ENCODE assay signal across 8 cellular contexts in the genomic region with DNA sequence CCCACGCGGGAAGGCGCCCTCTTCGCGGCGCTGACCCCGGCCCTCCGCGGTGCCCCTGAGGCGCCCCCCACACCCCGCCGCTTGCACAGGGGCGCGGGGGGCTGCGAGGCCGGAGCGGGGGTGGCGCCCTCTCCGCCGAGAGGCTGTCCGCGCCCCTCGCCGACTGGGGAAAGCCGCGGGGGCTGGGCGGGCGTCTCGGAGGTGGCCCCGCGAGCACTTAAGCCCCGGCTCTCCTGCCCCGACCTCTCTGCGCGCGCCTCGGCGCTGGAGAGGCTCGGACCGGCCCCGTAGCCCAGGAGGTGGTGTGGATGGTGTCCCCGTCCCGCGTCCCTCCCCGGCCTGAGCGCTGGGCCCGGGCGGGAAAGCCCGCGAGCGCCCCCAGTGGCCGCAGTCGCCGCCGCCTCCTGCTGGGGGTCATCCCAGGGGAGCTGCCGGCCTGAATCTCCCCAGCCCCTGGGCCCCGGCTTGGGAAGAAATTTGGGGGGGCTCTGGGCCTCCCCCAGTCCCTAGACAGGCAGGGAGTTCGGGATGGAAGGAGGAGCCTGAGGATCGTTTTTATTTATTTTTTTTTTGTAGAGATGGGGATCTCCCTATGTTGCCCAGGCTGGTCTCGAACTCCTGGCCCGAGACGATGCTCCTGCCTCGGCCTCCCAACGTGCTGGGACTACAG. TPM values are rescaled to one million over a fixed set of nuclear protein-coding genes. Genes with fewer than 3 reads are reported as not detected.
DNase-seq lines count a peak whose midpoint lies in the region; ATAC-seq and TF ChIP-seq lines count a peak whose summit lies in the region.

No MANE protein-coding gene starts in this region.

- peak overlapping the region; percentile 97 to 100 (median 99) for H3K27ac ChIP-seq in esophagus muscularis mucosa (replicated peaks in 1 of 4)

- H3K9me3 Mint-ChIP-seq in naive B cell = no peaks in the 10 kb centered on the region

- ATAC-seq in naive B cell (ENCODE audit: low read depth in 2 of 2) = peak; percentile 32 to 43
- peak; percentile 48 for ATAC-seq in stimulated activated naive CD8-positive, alpha-beta T cell treated with anti-CD3 and anti-CD28 coated beads, Interleukin-15, Interleukin-2, amounts not matched to agents 100 U/mL and 50 U/mL, for 24 hours
- ATAC-seq in HG03045 (IDR thresholded peaks at IDR 0.05; ENCODE audit: unreplicated experiment) = no peak

- peaks cover 0 to 8% (median 0%) of the 10 kb centered on the region in 4 donors for H3K36me3 ChIP-seq in esophagus muscularis mucosa

- H3K27ac Mint-ChIP-seq in naive B cell = peak overlapping the region in 5 of 6 donors; percentile 22 to 96 (median 68)

- no peaks in the 10 kb centered on the region for H3K9me3 ChIP-seq in esophagus muscularis mucosa

- peak overlapping the region; percentile 9 to 79 (median 58) for H3K4me3 Mint-ChIP-seq in naive B cell

- peaks cover 0 to 71% (median 0%) of the 10 kb centered on the region in 4 donors for H3K27me3 ChIP-seq in esophagus muscularis mucosa

- WGBS in esophagus muscularis mucosa = 15% methylated on average over 7 of the region's 64 CpGs

- peaks cover 37 to 73% (median 61%) of the 10 kb centered on the region in 4 donors for H3K4me1 ChIP-seq in esophagus muscularis mucosa

- DNase-seq in SKM-1 treated with dmso at 0.1 percent for 144 hours (lab: John Stamatoyannopoulos, UW; ENCODE audit: unreplicated experiment) = peak; percentile 42
- no peak for DNase-seq in SKM-1 (lab: John Stamatoyannopoulos, UW; ENCODE audit: unreplicated experiment)
- peak; percentile 22 for DNase-seq in NCI-H446 treated with DMSO at 0.1 percent for 48 hours (lab: John Stamatoyannopoulos, UW)
- DNase-seq in activated T-cell treated with anti-CD3 and anti-CD28 coated beads, Interleukin-2, amount 50 U/mL, for 1 hour = peak; percentile 79
- DNase-seq in esophagus muscularis mucosa (ENCODE audit: extremely low spot score) = no peak
- peak; percentile 67 for DNase-seq in naive B cell
- DNase-seq in stimulated activated naive CD8-positive, alpha-beta T cell treated with anti-CD3 and anti-CD28 coated beads, Interleukin-15, Interleukin-2, amounts not matched to agents 100 U/mL and 50 U/mL, for 24 hours = peak; percentile 89

- intact Hi-C loops in esophagus muscularis mucosa (cut with DNase I) = no loop called here

- no peak for TF ChIP-seq EP300 in esophagus muscularis mucosa (IDR thresholded peaks at IDR 0.05)

- H3K4me1 Mint-ChIP-seq in naive B cell = peaks cover 22 to 23% (median 23%) of the 10 kb centered on the region in 3 donors

- peak in 2 of 3 experiments; percentile 89 to 96 for TF ChIP-seq CTCF in esophagus muscularis mucosa (IDR thresholded peaks at IDR 0.05)

- peaks cover 0 to 10% of the 10 kb centered on the region in 2 donors for H3K36me3 Mint-ChIP-seq in naive B cell

- peak; percentile 31 for TF ChIP-seq POLR2A in esophagus muscularis mucosa (IDR thresholded peaks at IDR 0.05; ENCODE audit: low read depth)

- peak overlapping the region; percentile 74 to 83 (median 82) for H3K4me3 ChIP-seq in esophagus muscularis mucosa

- peaks cover 20 to 58% (median 43%) of the 10 kb centered on the region in 3 donors for H3K27me3 Mint-ChIP-seq in naive B cell

RNA-seq across cellular contexts. Expression of a gene that starts 1.9 kb away (rescaled TPM):
- 10 to 100 TPM; 37.8 to 90.4 (median 65.0) TPM for total RNA-seq in esophagus muscularis mucosa
- under 1 TPM in 2 of 6 donors, not detected in 4; 0.45 to 0.64 TPM for polyA plus RNA-seq in naive B cell (ENCODE audit: low read depth in 6 of 6)

RNA-seq across cellular contexts. Expression of a gene that starts 11.5 kb away (rescaled TPM):
- 10 to 100 TPM; 39.4 to 74.9 (median 41.1) TPM for total RNA-seq in esophagus muscularis mucosa
- 100 to 1,000 TPM in 4 of 6 donors, 10 to 100 TPM in 2; 55.1 to 183 (median 124) TPM for polyA plus RNA-seq in naive B cell (ENCODE audit: low read depth in 6 of 6)

RNA-seq across cellular contexts. Expression of a gene that starts 18.2 kb away (rescaled TPM):
- total RNA-seq in esophagus muscularis mucosa = 10 to 100 TPM; 17.0 to 31.6 (median 22.6) TPM
- under 1 TPM in 2 of 6 donors, not detected in 4; 0.04 to 0.52 TPM for polyA plus RNA-seq in naive B cell (ENCODE audit: low read depth in 6 of 6)

RNA-seq across cellular contexts. Expression of a gene that starts 19.9 kb away (rescaled TPM):
- total RNA-seq in esophagus muscularis mucosa = under 1 TPM; 0.11 to 0.50 (median 0.30) TPM
- polyA plus RNA-seq in naive B cell (ENCODE audit: low read depth in 6 of 6) = not detected

RNA-seq across cellular contexts. Expression of a gene that starts 35.5 kb away (rescaled TPM):
- total RNA-seq in esophagus muscularis mucosa = under 1 TPM in 3 of 4 donors, not detected in 1; 0.17 to 0.50 (median 0.19) TPM
- not detected for polyA plus RNA-seq in naive B cell (ENCODE audit: low read depth in 6 of 6)

Comparison
In these comparisons a context has a peak if more than half of its experiments do, and no peak if none do; other contexts are left out.
1. DNase-seq: peak in SKM-1 treated with dmso at 0.1 percent for 144 hours (single experiment), NCI-H446 treated with DMSO at 0.1 percent for 48 hours (single experiment), activated T-cell treated with anti-CD3 and anti-CD28 coated beads, Interleukin-2, amount 50 U/mL, for 1 hour (single experiment), naive B cell (single experiment) and stimulated activated naive CD8-positive, alpha-beta T cell treated with anti-CD3 and anti-CD28 coated beads, Interleukin-15, Interleukin-2, amounts not matched to agents 100 U/mL and 50 U/mL, for 24 hours (single experiment); none in SKM-1 (single experiment) and esophagus muscularis mucosa (single experiment).